Comparison of ENCODE assay signal across 8 cellular contexts in genomic region chr12:51083140-51083833, GRCh38. TPM values are rescaled to one million over a fixed set of nuclear protein-coding genes. Genes with fewer than 3 reads are reported as not detected.
DNase-seq lines count a peak whose midpoint lies in the region; ATAC-seq and TF ChIP-seq lines count a peak whose summit lies in the region.

CSRNP2 (minus strand) TSS chr12:51083596; CDS start chr12:51076561, 7,035 bp downstream.

- TF ChIP-seq POLR2A in GM19099 (IDR thresholded peaks at IDR 0.05; ENCODE audit: extremely low read depth, insufficient read length, low read depth): peak; percentile 100

- TF ChIP-seq CTCF in kidney epithelial cell (IDR thresholded peaks at IDR 0.05; ENCODE audit: insufficient read depth, low read length, poor library complexity, severe bottlenecking): no peak

- H3K4me3 ChIP-seq in kidney epithelial cell (ENCODE audit: low read depth, low read length): peak within 1 kb of the TSS; percentile 93

- peak; percentile 97 for ATAC-seq in HG03432 (IDR thresholded peaks at IDR 0.05; ENCODE audit: unreplicated experiment)

- no peaks in the 10 kb centered on the region for H3K36me3 ChIP-seq in kidney epithelial cell (ENCODE audit: control insufficient read depth, insufficient read depth, low read length)

- no peaks in the 10 kb centered on the region for H3K27me3 ChIP-seq in kidney epithelial cell (ENCODE audit: control insufficient read depth, insufficient read depth, low read length)

- DNase-seq in AML-193 (lab: John Stamatoyannopoulos, UW) (peak; percentile 90 to 93), NCI-H510A (lab: John Stamatoyannopoulos, UW) (peak; percentile 94), cerebellum (ENCODE audit: low spot score) (peak; percentile 97), kidney epithelial cell (ENCODE audit: low read depth) (peak; percentile 77)
- peak; percentile 92 for DNase-seq in activated CD4-positive, alpha-beta T cell treated with anti-CD3 and anti-CD28 coated beads for 1 hour
- DNase-seq in stimulated activated CD4-positive, alpha-beta T cell treated with anti-CD3 and anti-CD28 coated beads, Interleukin-15, amount 100 ng/mL, for 48 hours (ENCODE audit: low read depth in 2 of 2): peak; percentile 92 to 93

RNA-seq across cellular contexts. Expression of gene CSRNP2, which starts in this region (rescaled TPM):
- total RNA-seq in cerebellum: 62.9 TPM
- total RNA-seq in kidney epithelial cell: 36.1 and 36.6 TPM in 2 replicates

Comparison
In these comparisons a context has a peak if more than half of its experiments do, and no peak if none do; other contexts are left out.
1. Peak in every context shown above with its lines: DNase-seq, ATAC-seq and H3K4me3 ChIP-seq.